In genomic region chr3:126558336-126559071, GRCh38 we compare ENCODE assay signal across 19 cellular contexts. TPM values are rescaled to one million over a fixed set of nuclear protein-coding genes. Genes with fewer than 3 reads are reported as not detected.
A peak's percentile ranks its signal among the peaks of the same experiment; 100 is the strongest.
DNase-seq lines count a peak whose midpoint lies in the region; ATAC-seq and TF ChIP-seq lines count a peak whose summit lies in the region.
"Had no signal": no experiment of that assay in that cellular context is flagged by ENCODE, and none has a peak within 500 bp of the region (broad histone marks: within the 10 kb centered on the region; RNA-seq: fewer than 3 reads in every experiment).

Gene C3orf22 (minus strand): TSS chr3:126558932. CDS start chr3:126553390, 5,542 bp downstream.

- peak; percentile 3 to 11 for DNase-seq in activated T-cell treated with anti-CD3 and anti-CD28 coated beads, Interleukin-2, amount 50 U/mL, for 48 hours
- no peak for DNase-seq in activated T-cell treated with anti-CD3 and anti-CD28 coated beads, Interleukin-2, amount 50 U/mL, for 4 hours
- peak in 6 of 10 donors; percentile 4 to 33 (median 22) for DNase-seq in dorsolateral prefrontal cortex
- DNase-seq in natural killer cell treated with Interleukin-12 subunit alpha and Interleukin-12 subunit beta and Interleukin-15 and Interleukin-18, amount 100 ng/mL, for 72 hours (ENCODE audit: low spot score): peak; percentile 35
- peak; percentile 41 for DNase-seq in upper lobe of right lung
- no peak for DNase-seq in dedifferentiated amniotic fluid mesenchymal stem cell (ENCODE audit: extremely low spot score)
- DNase-seq in NOMO-1 (lab: John Stamatoyannopoulos, UW; ENCODE audit: unreplicated experiment in 2 of 2): no peak
- no peak for DNase-seq in stimulated activated CD4-positive, alpha-beta T cell treated with anti-CD3 and anti-CD28 coated beads, Interleukin-12 subunit alpha, Interleukin-12 subunit beta, amount 100 ng/mL, for 4 hours
- DNase-seq: activated naive CD4-positive, alpha-beta T cell treated with anti-CD3 and anti-CD28 coated beads, Interleukin-2, amount 50 U/mL, for 16 hours; body of pancreas; CD4-positive, alpha-beta memory T cell; effector CD4-positive, alpha-beta T cell; midbrain; NCI-H69; stimulated activated CD4-positive, alpha-beta T cell treated with anti-CD3 and anti-CD28 coated beads, Interleukin-4, amount 100 ng/mL, for 4 hours had no signal

- H3K4me3 Mint-ChIP-seq in activated T-cell treated with anti-CD3 and anti-CD28 coated beads, Interleukin-2, amount 50 U/mL, for 4 hours: no peak within 1 kb of the TSS
- H3K4me3 Mint-ChIP-seq in natural killer cell treated with Interleukin-12 subunit alpha and Interleukin-12 subunit beta and Interleukin-15 and Interleukin-18, amount 100 ng/mL, for 72 hours: no peak within 1 kb of the TSS
- H3K4me3 Mint-ChIP-seq: CD4-positive, alpha-beta memory T cell had no signal

- H3K27me3 ChIP-seq in dorsolateral prefrontal cortex (peaks cover 0 to 3% (median 0%) of the 10 kb centered on the region in 45 donors), upper lobe of right lung (no peaks in the 10 kb centered on the region)
- H3K27me3 ChIP-seq: body of pancreas, hepatocyte had no signal

- H3K27me3 Mint-ChIP-seq in activated T-cell treated with anti-CD3 and anti-CD28 coated beads, Interleukin-2, amount 50 U/mL, for 4 hours (ENCODE audit: low read depth): no peaks in the 10 kb centered on the region
- peaks cover 10 to 27% of the 10 kb centered on the region in 2 donors for H3K27me3 Mint-ChIP-seq in natural killer cell treated with Interleukin-12 subunit alpha and Interleukin-12 subunit beta and Interleukin-15 and Interleukin-18, amount 100 ng/mL, for 72 hours

- no peaks in the 10 kb centered on the region for H3K36me3 Mint-ChIP-seq in activated T-cell treated with anti-CD3 and anti-CD28 coated beads, Interleukin-2, amount 50 U/mL, for 4 hours (ENCODE audit: insufficient read depth)
- H3K36me3 Mint-ChIP-seq in natural killer cell treated with Interleukin-12 subunit alpha and Interleukin-12 subunit beta and Interleukin-15 and Interleukin-18, amount 100 ng/mL, for 72 hours: peaks cover 8% of the 10 kb centered on the region
- H3K36me3 Mint-ChIP-seq: CD4-positive, alpha-beta memory T cell had no signal

- intact Hi-C loops in dorsolateral prefrontal cortex (cut with DNase I): no loop called here
- intact Hi-C loops in upper lobe of right lung (cut with DNase I): no loop called here

- no peaks in the 10 kb centered on the region for H3K4me1 Mint-ChIP-seq in activated T-cell treated with anti-CD3 and anti-CD28 coated beads, Interleukin-2, amount 50 U/mL, for 4 hours (ENCODE audit: low read depth)
- H3K4me1 Mint-ChIP-seq in natural killer cell treated with Interleukin-12 subunit alpha and Interleukin-12 subunit beta and Interleukin-15 and Interleukin-18, amount 100 ng/mL, for 72 hours (ENCODE audit: low read depth in 2 of 2): no peaks in the 10 kb centered on the region
- H3K4me1 Mint-ChIP-seq: CD4-positive, alpha-beta memory T cell had no signal

- H3K27ac ChIP-seq in dorsolateral prefrontal cortex: no peak within 1 kb of the TSS
- no peak within 1 kb of the TSS for H3K27ac ChIP-seq in upper lobe of right lung
- H3K27ac ChIP-seq: body of pancreas, hepatocyte had no signal

- peaks cover 13% of the 10 kb centered on the region for H3K9me3 Mint-ChIP-seq in activated T-cell treated with anti-CD3 and anti-CD28 coated beads, Interleukin-2, amount 50 U/mL, for 4 hours
- peaks cover 3% of the 10 kb centered on the region for H3K9me3 Mint-ChIP-seq in natural killer cell treated with Interleukin-12 subunit alpha and Interleukin-12 subunit beta and Interleukin-15 and Interleukin-18, amount 100 ng/mL, for 72 hours

- peaks cover 4% of the 10 kb centered on the region for H3K9me3 ChIP-seq in upper lobe of right lung

- ATAC-seq in activated T-cell treated with anti-CD3 and anti-CD28 coated beads, Interleukin-2, amount 50 U/mL, for 4 hours: no peak
- ATAC-seq in natural killer cell treated with Interleukin-12 subunit alpha and Interleukin-12 subunit beta and Interleukin-15 and Interleukin-18, amount 100 ng/mL, for 72 hours: peak in 1 of 2 donors; percentile 17
- no peak for ATAC-seq in upper lobe of right lung
- ATAC-seq: body of pancreas had no signal

- H3K36me3 ChIP-seq in upper lobe of right lung: no peaks in the 10 kb centered on the region

- H3K4me3 ChIP-seq in dorsolateral prefrontal cortex (no peak within 1 kb of the TSS), upper lobe of right lung (no peak within 1 kb of the TSS)
- H3K4me3 ChIP-seq: body of pancreas, hepatocyte had no signal

- TF ChIP-seq CTCF in dorsolateral prefrontal cortex (IDR thresholded peaks at IDR 0.05 in 54 of 56, conservative IDR thresholded peaks at IDR 0.05 in 2 of 56; ENCODE audit: low read depth in 1 of 56, partially characterized antibody in 56 of 56) (no peak), upper lobe of right lung (IDR thresholded peaks at IDR 0.05) (no peak)

- H3K4me1 ChIP-seq in upper lobe of right lung: no peaks in the 10 kb centered on the region
- H3K4me1 ChIP-seq: body of pancreas had no signal

- no peak within 1 kb of the TSS for H3K27ac Mint-ChIP-seq in natural killer cell treated with Interleukin-12 subunit alpha and Interleukin-12 subunit beta and Interleukin-15 and Interleukin-18, amount 100 ng/mL, for 72 hours
- H3K27ac Mint-ChIP-seq: CD4-positive, alpha-beta memory T cell had no signal

RNA-seq across cellular contexts. Expression of gene C3orf22, which starts in this region (rescaled TPM):
- total RNA-seq in activated T-cell treated with anti-CD3 and anti-CD28 coated beads, Interleukin-2, amount 50 U/mL, for 4 hours: not detected
- total RNA-seq in dorsolateral prefrontal cortex: under 1 TPM in 13 of 120 experiments, not detected in 107; 0.20 to 0.48 (median 0.32) TPM
- total RNA-seq in natural killer cell treated with Interleukin-12 subunit alpha and Interleukin-12 subunit beta and Interleukin-15 and Interleukin-18, amount 100 ng/mL, for 72 hours: not detected
- not detected for total RNA-seq in upper lobe of right lung
- total RNA-seq: body of pancreas; CD4-positive, alpha-beta memory T cell; Daoy; hepatocyte; kidney epithelial cell; urinary bladder had no signal

Comparison
In these comparisons a context has a peak if more than half of its experiments do, and no peak if none do; other contexts are left out.
1. DNase-seq: peak in activated T-cell treated with anti-CD3 and anti-CD28 coated beads, Interleukin-2, amount 50 U/mL, for 48 hours (2 of 2); none in activated T-cell treated with anti-CD3 and anti-CD28 coated beads, Interleukin-2, amount 50 U/mL, for 4 hours (single experiment), dedifferentiated amniotic fluid mesenchymal stem cell (single experiment), NOMO-1 (0 of 2) and stimulated activated CD4-positive, alpha-beta T cell treated with anti-CD3 and anti-CD28 coated beads, Interleukin-12 subunit alpha, Interleukin-12 subunit beta, amount 100 ng/mL, for 4 hours (single experiment).
2. Peak in DNase-seq in dorsolateral prefrontal cortex; RNA of the gene not detected or under 1 TPM.
3. Peak in DNase-seq in natural killer cell treated with Interleukin-12 subunit alpha and Interleukin-12 subunit beta and Interleukin-15 and Interleukin-18, amount 100 ng/mL, for 72 hours; RNA of the gene not detected or under 1 TPM.
4. Peak in DNase-seq in upper lobe of right lung; RNA of the gene not detected or under 1 TPM.